ENCODE assay signal across 8 cellular contexts in the genomic region with DNA sequence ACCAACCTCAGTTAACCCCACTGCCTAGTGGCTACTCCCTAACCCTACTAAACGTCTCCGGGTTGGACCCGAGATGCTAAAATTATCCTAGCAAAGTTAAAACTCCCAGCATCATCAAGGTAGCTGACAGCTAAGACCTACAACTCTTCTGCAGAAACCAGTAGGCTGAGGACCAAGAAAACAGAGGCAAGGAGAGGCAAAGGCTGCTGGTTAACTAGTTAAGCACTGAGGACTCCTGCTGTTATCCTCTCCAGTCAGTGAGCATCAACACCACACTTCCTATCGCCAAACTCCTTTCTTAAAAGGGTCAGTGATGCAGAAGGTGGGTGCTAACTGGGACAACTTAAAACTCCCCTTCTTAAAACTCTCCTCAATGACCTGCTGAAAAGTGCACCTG. TPM values are rescaled to one million over a fixed set of nuclear protein-coding genes. Genes with fewer than 3 reads are reported as not detected.
DNase-seq lines count a peak whose midpoint lies in the region; TF ChIP-seq lines count a peak whose summit lies in the region.

No MANE protein-coding gene starts in this region.

- no peak overlapping the region for H3K27ac ChIP-seq in SJCRH30

- H3K27me3 Mint-ChIP-seq in activated naive CD4-positive, alpha-beta T cell treated with anti-CD3 and anti-CD28 coated beads, Interleukin-2, amount 50 U/mL, for 24 hours, result no peaks in the 10 kb centered on the region
- H3K27me3 Mint-ChIP-seq in activated T-helper 1 cell treated with anti-CD3 and anti-CD28 coated beads, Interleukin-12 subunit alpha, Interleukin-12 subunit beta, Interleukin-2, Interleukin-4 antibody, amounts not matched to agents 30 ng/mL and 10 ng/mL and 1 ng/mL, durations not matched to agents 14 hours and 24 hours and 36 hours (ENCODE audit: insufficient read depth), result no peaks in the 10 kb centered on the region
- peaks cover 3% of the 10 kb centered on the region for H3K27me3 Mint-ChIP-seq in type B pancreatic cell

- H3K36me3 ChIP-seq in SJCRH30, result no peaks in the 10 kb centered on the region

- H3K4me1 Mint-ChIP-seq in activated naive CD4-positive, alpha-beta T cell treated with anti-CD3 and anti-CD28 coated beads, Interleukin-2, amount 50 U/mL, for 24 hours, result peaks cover 66% of the 10 kb centered on the region
- peaks cover 61% of the 10 kb centered on the region for H3K4me1 Mint-ChIP-seq in activated T-helper 1 cell treated with anti-CD3 and anti-CD28 coated beads, Interleukin-12 subunit alpha, Interleukin-12 subunit beta, Interleukin-2, Interleukin-4 antibody, amounts not matched to agents 30 ng/mL and 10 ng/mL and 1 ng/mL, durations not matched to agents 14 hours and 24 hours and 36 hours (ENCODE audit: low read depth)
- H3K4me1 Mint-ChIP-seq in type B pancreatic cell (ENCODE audit: unreplicated experiment), result peaks cover 44% of the 10 kb centered on the region

- peak overlapping the region; percentile 96 for H3K4me3 Mint-ChIP-seq in activated naive CD4-positive, alpha-beta T cell treated with anti-CD3 and anti-CD28 coated beads, Interleukin-2, amount 50 U/mL, for 24 hours
- peak overlapping the region; percentile 100 for H3K4me3 Mint-ChIP-seq in activated T-helper 1 cell treated with anti-CD3 and anti-CD28 coated beads, Interleukin-12 subunit alpha, Interleukin-12 subunit beta, Interleukin-2, Interleukin-4 antibody, amounts not matched to agents 30 ng/mL and 10 ng/mL and 1 ng/mL, durations not matched to agents 14 hours and 24 hours and 36 hours
- H3K4me3 Mint-ChIP-seq in type B pancreatic cell, result peak overlapping the region; percentile 99

- intact Hi-C loops in activated T-helper 1 cell treated with anti-CD3 and anti-CD28 coated beads, Interleukin-12 subunit alpha, Interleukin-12 subunit beta, Interleukin-2, Interleukin-4 antibody, amounts not matched to agents 30 ng/mL and 10 ng/mL and 1 ng/mL, durations not matched to agents 14 hours and 24 hours and 36 hours (cut with micrococcal nuclease), result loop anchor here (2.0 to 5.0 kb wide), 6 partner anchors 27 to 408 kb away; a partner anchor contains a TSS

- H3K9me3 ChIP-seq in iPS-18c (ENCODE audit: control insufficient read depth, insufficient read depth, low read length) (no peaks in the 10 kb centered on the region), SJCRH30 (replicated peaks) (no peaks in the 10 kb centered on the region)

- TF ChIP-seq CTCF in type B pancreatic cell (conservative IDR thresholded peaks at IDR 0.05), result no peak

- H3K4me1 ChIP-seq in SJCRH30, result no peaks in the 10 kb centered on the region; the same call in 1 of the 2 replicates

- H3K9me3 Mint-ChIP-seq in activated naive CD4-positive, alpha-beta T cell treated with anti-CD3 and anti-CD28 coated beads, Interleukin-2, amount 50 U/mL, for 24 hours, result no peaks in the 10 kb centered on the region
- H3K9me3 Mint-ChIP-seq in activated T-helper 1 cell treated with anti-CD3 and anti-CD28 coated beads, Interleukin-12 subunit alpha, Interleukin-12 subunit beta, Interleukin-2, Interleukin-4 antibody, amounts not matched to agents 30 ng/mL and 10 ng/mL and 1 ng/mL, durations not matched to agents 14 hours and 24 hours and 36 hours, result no peaks in the 10 kb centered on the region
- no peaks in the 10 kb centered on the region for H3K9me3 Mint-ChIP-seq in type B pancreatic cell

- no peak for DNase-seq in activated naive CD4-positive, alpha-beta T cell treated with Interleukin-2 at 50 U/mL for 16 hours
- DNase-seq in activated T-helper 1 cell treated with anti-CD3 and anti-CD28 coated beads, Interleukin-12 subunit alpha, Interleukin-12 subunit beta, Interleukin-2, Interleukin-4 antibody, amounts not matched to agents 30 ng/mL and 10 ng/mL and 1 ng/mL, durations not matched to agents 14 hours and 24 hours and 36 hours (ENCODE audit: low spot score), result no peak
- no peak for DNase-seq in type B pancreatic cell (ENCODE audit: extremely low spot score, unreplicated experiment)
- no peak for DNase-seq in SJCRH30
- no peak for DNase-seq in NCI-H187 treated with DMSO at 0.1 percent for 48 hours (lab: John Stamatoyannopoulos, UW)
- DNase-seq in midbrain (lab: John Stamatoyannopoulos, UW), result no peak

- no peaks in the 10 kb centered on the region for H3K27me3 ChIP-seq in SJCRH30

- H3K36me3 Mint-ChIP-seq in activated naive CD4-positive, alpha-beta T cell treated with anti-CD3 and anti-CD28 coated beads, Interleukin-2, amount 50 U/mL, for 24 hours, result peaks cover 8% of the 10 kb centered on the region
- peaks cover 43% of the 10 kb centered on the region for H3K36me3 Mint-ChIP-seq in activated T-helper 1 cell treated with anti-CD3 and anti-CD28 coated beads, Interleukin-12 subunit alpha, Interleukin-12 subunit beta, Interleukin-2, Interleukin-4 antibody, amounts not matched to agents 30 ng/mL and 10 ng/mL and 1 ng/mL, durations not matched to agents 14 hours and 24 hours and 36 hours (ENCODE audit: low read depth)
- H3K36me3 Mint-ChIP-seq in type B pancreatic cell, result peaks cover 12% of the 10 kb centered on the region

- H3K27ac Mint-ChIP-seq in activated naive CD4-positive, alpha-beta T cell treated with anti-CD3 and anti-CD28 coated beads, Interleukin-2, amount 50 U/mL, for 24 hours, result peak overlapping the region; percentile 91
- H3K27ac Mint-ChIP-seq in activated T-helper 1 cell treated with anti-CD3 and anti-CD28 coated beads, Interleukin-12 subunit alpha, Interleukin-12 subunit beta, Interleukin-2, Interleukin-4 antibody, amounts not matched to agents 30 ng/mL and 10 ng/mL and 1 ng/mL, durations not matched to agents 14 hours and 24 hours and 36 hours, result peak overlapping the region; percentile 91
- H3K27ac Mint-ChIP-seq in type B pancreatic cell, result peak overlapping the region; percentile 87

- H3K4me3 ChIP-seq in iPS-18c (ENCODE audit: insufficient read depth, low read depth, low read length), result peak overlapping the region; percentile 79
- H3K4me3 ChIP-seq in SJCRH30, result no peak overlapping the region

RNA-seq across cellular contexts. Expression of a gene that starts 1.8 kb away (rescaled TPM):
- total RNA-seq in activated T-helper 1 cell treated with anti-CD3 and anti-CD28 coated beads, Interleukin-12 subunit alpha, Interleukin-12 subunit beta, Interleukin-2, Interleukin-4 antibody, amounts not matched to agents 30 ng/mL and 10 ng/mL and 1 ng/mL, durations not matched to agents 14 hours and 24 hours and 36 hours, result 47.9 and 48.2 TPM in 2 replicates
- 9.7 and 13.2 TPM in 2 replicates for total RNA-seq in type B pancreatic cell (ENCODE audit: low replicate concordance)
- total RNA-seq in SJCRH30 (2014; rRNA removed; shearing (Covaris generic)), result 1.3 and 1.5 TPM in 2 replicates
